In genomic region chr13:99063952-99064351, GRCh38 we compare ENCODE assay signal across 13 cellular contexts.
DNase-seq lines count a peak whose midpoint lies in the region; ATAC-seq, FAIRE-seq and TF ChIP-seq lines count a peak whose summit lies in the region.
"Had no signal": no experiment of that assay in that cellular context is flagged by ENCODE, and none has a peak within 500 bp of the region (broad histone marks: within the 10 kb centered on the region; RNA-seq: fewer than 3 reads in every experiment).

No MANE protein-coding gene starts in this region.

- CTCF ChIA-PET in activated CD8-positive, alpha-beta T cell treated with anti-CD3 and anti-CD28 coated beads, Interleukin-2, amount 10 ng/mL, durations not matched to agents 7 days and 5 days (lab: Charles Lee) = interaction anchor here (0.8 to 3.6 kb wide), 11 partner anchors 9 to 113 kb away, joined by 3 to 15 read pairs (median 5); no protein-coding TSS in a partner anchor

- H3K36me3 Mint-ChIP-seq in activated CD8-positive, alpha-beta T cell treated with anti-CD3 and anti-CD28 coated beads, Interleukin-2, amount 10 ng/mL, durations not matched to agents 7 days and 5 days (ENCODE audit: low read depth) = peaks cover 43% of the 10 kb centered on the region

- ATAC-seq in GM18870 (IDR thresholded peaks at IDR 0.05; ENCODE audit: unreplicated experiment) (peak; percentile 65), HG02623 (IDR thresholded peaks at IDR 0.05; ENCODE audit: unreplicated experiment) (peak; percentile 59), heart right ventricle (no peak)
- ATAC-seq in activated CD8-positive, alpha-beta T cell treated with anti-CD3 and anti-CD28 coated beads, Interleukin-2, amount 10 ng/mL, durations not matched to agents 7 days and 5 days = peak; percentile 26

- no peak for FAIRE-seq in GM12892 (lab: Jason Lieb, UNC)

- no peak overlapping the region for H3K4me3 ChIP-seq in heart right ventricle
- H3K4me3 ChIP-seq: dorsolateral prefrontal cortex, thoracic aorta had no signal

- H3K27me3 Mint-ChIP-seq in activated CD8-positive, alpha-beta T cell treated with anti-CD3 and anti-CD28 coated beads, Interleukin-2, amount 10 ng/mL, durations not matched to agents 7 days and 5 days (ENCODE audit: low read depth) = no peaks in the 10 kb centered on the region

- POLR2A ChIA-PET in activated CD8-positive, alpha-beta T cell treated with anti-CD3 and anti-CD28 coated beads, Interleukin-2, amount 10 ng/mL, durations not matched to agents 7 days and 5 days (lab: Charles Lee) = no interaction called here

- peaks cover 0 to 81% (median 0%) of the 10 kb centered on the region in 7 donors for H3K27me3 ChIP-seq in heart right ventricle
- H3K27me3 ChIP-seq: dorsolateral prefrontal cortex had no signal

- H3K27ac ChIP-seq in heart right ventricle = peak overlapping the region in 4 of 10 donors; percentile 3 to 83 (median 79)
- H3K27ac ChIP-seq: thoracic aorta had no signal

- TF ChIP-seq CTCF in heart right ventricle (IDR thresholded peaks at IDR 0.05) = no peak

- WGBS in heart right ventricle, 2 donors = 100% methylated on average over 1 of the region's 1 CpG

- H3K4me1 ChIP-seq in heart right ventricle = peaks cover 0 to 75% (median 38%) of the 10 kb centered on the region in 9 donors

- TF ChIP-seq POLR2A in GM12892 (IDR thresholded peaks at IDR 0.05; ENCODE audit: low read depth, low read length) = no peak

- H3K36me3 ChIP-seq in heart right ventricle = no peaks in the 10 kb centered on the region
- H3K36me3 ChIP-seq: thoracic aorta had no signal

- DNase-seq in activated CD8-positive, alpha-beta T cell treated with anti-CD3 and anti-CD28 coated beads, Interleukin-2, amount 10 ng/mL, durations not matched to agents 7 days and 5 days = no peak
- DNase-seq in myocyte (ENCODE audit: low read depth) = peak; percentile 22
- no peak for DNase-seq in GM12892 (ENCODE audit: insufficient read length)
- DNase-seq in SHP77 treated with DMSO at 0.1 percent for 48 hours (lab: John Stamatoyannopoulos, UW) = no peak
- no peak for DNase-seq in heart right ventricle
- DNase-seq: DND-41; dorsolateral prefrontal cortex; naive B cell; NCI-H69; stimulated activated CD4-positive, alpha-beta T cell treated with anti-CD3 and anti-CD28 coated beads, Interleukin-2, amount 100 ng/mL, for 24 hours had no signal

- no peaks in the 10 kb centered on the region for H3K9me3 ChIP-seq in heart right ventricle
- H3K9me3 ChIP-seq: thoracic aorta had no signal

- H3K27ac Mint-ChIP-seq in activated CD8-positive, alpha-beta T cell treated with anti-CD3 and anti-CD28 coated beads, Interleukin-2, amount 10 ng/mL, durations not matched to agents 7 days and 5 days = no peak overlapping the region

- peaks cover 63% of the 10 kb centered on the region for H3K4me1 Mint-ChIP-seq in activated CD8-positive, alpha-beta T cell treated with anti-CD3 and anti-CD28 coated beads, Interleukin-2, amount 10 ng/mL, durations not matched to agents 7 days and 5 days (ENCODE audit: low read depth)

- H3K9me3 Mint-ChIP-seq in activated CD8-positive, alpha-beta T cell treated with anti-CD3 and anti-CD28 coated beads, Interleukin-2, amount 10 ng/mL, durations not matched to agents 7 days and 5 days (ENCODE audit: insufficient read depth) = no peaks in the 10 kb centered on the region
- H3K9me3 Mint-ChIP-seq: naive B cell had no signal

- intact Hi-C loops in heart right ventricle (cut with DNase I) = no loop called here

- no peak overlapping the region for H3K4me3 Mint-ChIP-seq in activated CD8-positive, alpha-beta T cell treated with anti-CD3 and anti-CD28 coated beads, Interleukin-2, amount 10 ng/mL, durations not matched to agents 7 days and 5 days

Comparison
In these comparisons a context has a peak if more than half of its experiments do, and no peak if none do; other contexts are left out.
1. ATAC-seq: peak in GM18870 (single experiment), HG02623 (single experiment) and activated CD8-positive, alpha-beta T cell treated with anti-CD3 and anti-CD28 coated beads, Interleukin-2, amount 10 ng/mL, durations not matched to agents 7 days and 5 days (single experiment); none in heart right ventricle (0 of 8).